1 cellular context compared by ENCODE assay signal in the genomic region with DNA sequence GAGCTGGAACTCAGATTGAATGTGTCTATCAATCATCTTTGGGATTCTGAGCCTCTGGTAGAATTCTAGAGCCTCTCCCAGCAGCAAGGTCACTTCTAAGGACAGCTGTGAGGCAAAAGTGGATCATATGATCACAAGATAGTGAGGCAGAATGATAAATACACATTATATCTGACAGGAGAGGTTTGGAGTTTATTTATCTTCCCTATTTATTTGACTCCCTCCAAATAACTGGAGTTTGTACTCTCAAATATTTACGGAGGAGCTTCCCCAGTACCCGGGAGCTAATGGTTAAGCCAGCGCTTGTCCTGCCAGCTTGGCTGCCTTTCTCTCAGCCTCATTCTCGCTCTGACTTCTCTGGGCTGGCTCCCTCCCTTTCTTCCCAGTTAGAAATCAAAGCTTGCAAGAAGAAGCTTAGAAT.
TF ChIP-seq lines count a peak whose summit lies in the region.

No MANE protein-coding gene starts in this region.

TF ChIP-seq in HepG2, 621 proteins besides CTCF, POLR2A, EP300 and RAD21 (continued from another document and continues in another):
- TF ChIP-seq HBP1 (CRISPR knock-in tag; IDR thresholded peaks at IDR 0.05; ENCODE audit: low read depth): 0 out of 2 replicates have a peak, but pooled peaks have one; percentile 13
- TF ChIP-seq CHD2 (IDR thresholded peaks at IDR 0.05; ENCODE audit: low read depth, low read length): no peak
- no peak for TF ChIP-seq SMAD3 (CRISPR knock-in tag; IDR thresholded peaks at IDR 0.05)
- TF ChIP-seq SALL2 (CRISPR knock-in tag; IDR thresholded peaks at IDR 0.05): no peak
- TF ChIP-seq, protein P1, sequence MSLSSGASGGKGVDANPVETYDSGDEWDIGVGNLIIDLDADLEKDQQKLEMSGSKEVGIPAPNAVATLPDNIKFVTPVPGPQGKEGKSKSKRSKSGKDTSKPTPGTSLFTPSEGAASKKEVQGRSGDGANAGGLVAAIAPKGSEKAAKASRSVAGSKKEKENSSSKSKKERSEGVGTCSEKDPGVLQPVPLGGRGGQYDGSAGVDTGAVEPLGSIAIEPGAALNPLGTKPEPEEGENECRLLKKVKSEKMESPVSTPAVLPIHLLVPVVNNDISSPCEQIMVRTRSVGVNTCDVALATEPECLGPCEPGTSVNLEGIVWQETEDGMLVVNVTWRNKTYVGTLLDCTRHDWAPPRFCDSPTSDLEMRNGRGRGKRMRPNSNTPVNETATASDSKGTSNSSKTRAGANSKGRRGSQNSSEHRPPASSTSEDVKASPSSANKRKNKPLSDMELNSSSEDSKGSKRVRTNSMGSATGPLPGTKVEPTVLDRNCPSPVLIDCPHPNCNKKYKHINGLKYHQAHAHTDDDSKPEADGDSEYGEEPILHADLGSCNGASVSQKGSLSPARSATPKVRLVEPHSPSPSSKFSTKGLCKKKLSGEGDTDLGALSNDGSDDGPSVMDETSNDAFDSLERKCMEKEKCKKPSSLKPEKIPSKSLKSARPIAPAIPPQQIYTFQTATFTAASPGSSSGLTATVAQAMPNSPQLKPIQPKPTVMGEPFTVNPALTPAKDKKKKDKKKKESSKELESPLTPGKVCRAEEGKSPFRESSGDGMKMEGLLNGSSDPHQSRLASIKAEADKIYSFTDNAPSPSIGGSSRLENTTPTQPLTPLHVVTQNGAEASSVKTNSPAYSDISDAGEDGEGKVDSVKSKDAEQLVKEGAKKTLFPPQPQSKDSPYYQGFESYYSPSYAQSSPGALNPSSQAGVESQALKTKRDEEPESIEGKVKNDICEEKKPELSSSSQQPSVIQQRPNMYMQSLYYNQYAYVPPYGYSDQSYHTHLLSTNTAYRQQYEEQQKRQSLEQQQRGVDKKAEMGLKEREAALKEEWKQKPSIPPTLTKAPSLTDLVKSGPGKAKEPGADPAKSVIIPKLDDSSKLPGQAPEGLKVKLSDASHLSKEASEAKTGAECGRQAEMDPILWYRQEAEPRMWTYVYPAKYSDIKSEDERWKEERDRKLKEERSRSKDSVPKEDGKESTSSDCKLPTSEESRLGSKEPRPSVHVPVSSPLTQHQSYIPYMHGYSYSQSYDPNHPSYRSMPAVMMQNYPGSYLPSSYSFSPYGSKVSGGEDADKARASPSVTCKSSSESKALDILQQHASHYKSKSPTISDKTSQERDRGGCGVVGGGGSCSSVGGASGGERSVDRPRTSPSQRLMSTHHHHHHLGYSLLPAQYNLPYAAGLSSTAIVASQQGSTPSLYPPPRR (CRISPR knock-in tag; IDR thresholded peaks at IDR 0.05; ENCODE audit: borderline replicate concordance): peak; percentile 96
- TF ChIP-seq ZNF773 (CRISPR knock-in tag; IDR thresholded peaks at IDR 0.05; ENCODE audit: borderline replicate concordance): no peak
- TF ChIP-seq SIX4 (CRISPR knock-in tag; IDR thresholded peaks at IDR 0.05): no peak
- TF ChIP-seq ZNF350 (CRISPR knock-in tag; IDR thresholded peaks at IDR 0.05; ENCODE audit: borderline replicate concordance, low read depth): no peak
- TF ChIP-seq E2F1 (CRISPR knock-in tag; IDR thresholded peaks at IDR 0.05): no peak
- no peak for TF ChIP-seq ZNF678 (CRISPR knock-in tag; IDR thresholded peaks at IDR 0.05)
- no peak for TF ChIP-seq ZNF30 (CRISPR knock-in tag; IDR thresholded peaks at IDR 0.05)
- TF ChIP-seq ZNF782 (CRISPR knock-in tag; IDR thresholded peaks at IDR 0.05; ENCODE audit: borderline replicate concordance): no peak
- TF ChIP-seq PHF8 (CRISPR knock-in tag; IDR thresholded peaks at IDR 0.05): no peak
- TF ChIP-seq POLR2AphosphoS2 (IDR thresholded peaks at IDR 0.05; ENCODE audit: low read depth, low read length): no peak
- TF ChIP-seq NRL (CRISPR knock-in tag; IDR thresholded peaks at IDR 0.05; ENCODE audit: borderline replicate concordance): no peak
- peak; percentile 49; the same call in 1 of the 2 replicates for TF ChIP-seq ZNF264 (CRISPR knock-in tag; IDR thresholded peaks at IDR 0.05)
- TF ChIP-seq ZNF672 (CRISPR knock-in tag; IDR thresholded peaks at IDR 0.05): no peak
- no peak for TF ChIP-seq MTERF4 (CRISPR knock-in tag; IDR thresholded peaks at IDR 0.05)
- TF ChIP-seq ELF1 (CRISPR knock-in tag; IDR thresholded peaks at IDR 0.05): no peak
- TF ChIP-seq AKNA (CRISPR knock-in tag; IDR thresholded peaks at IDR 0.05; ENCODE audit: borderline replicate concordance): no peak
- TF ChIP-seq ZBED4 (CRISPR knock-in tag; IDR thresholded peaks at IDR 0.05; ENCODE audit: borderline replicate concordance): 0 out of 2 replicates have a peak, but pooled peaks have one; percentile 28
- TF ChIP-seq, protein P2, sequence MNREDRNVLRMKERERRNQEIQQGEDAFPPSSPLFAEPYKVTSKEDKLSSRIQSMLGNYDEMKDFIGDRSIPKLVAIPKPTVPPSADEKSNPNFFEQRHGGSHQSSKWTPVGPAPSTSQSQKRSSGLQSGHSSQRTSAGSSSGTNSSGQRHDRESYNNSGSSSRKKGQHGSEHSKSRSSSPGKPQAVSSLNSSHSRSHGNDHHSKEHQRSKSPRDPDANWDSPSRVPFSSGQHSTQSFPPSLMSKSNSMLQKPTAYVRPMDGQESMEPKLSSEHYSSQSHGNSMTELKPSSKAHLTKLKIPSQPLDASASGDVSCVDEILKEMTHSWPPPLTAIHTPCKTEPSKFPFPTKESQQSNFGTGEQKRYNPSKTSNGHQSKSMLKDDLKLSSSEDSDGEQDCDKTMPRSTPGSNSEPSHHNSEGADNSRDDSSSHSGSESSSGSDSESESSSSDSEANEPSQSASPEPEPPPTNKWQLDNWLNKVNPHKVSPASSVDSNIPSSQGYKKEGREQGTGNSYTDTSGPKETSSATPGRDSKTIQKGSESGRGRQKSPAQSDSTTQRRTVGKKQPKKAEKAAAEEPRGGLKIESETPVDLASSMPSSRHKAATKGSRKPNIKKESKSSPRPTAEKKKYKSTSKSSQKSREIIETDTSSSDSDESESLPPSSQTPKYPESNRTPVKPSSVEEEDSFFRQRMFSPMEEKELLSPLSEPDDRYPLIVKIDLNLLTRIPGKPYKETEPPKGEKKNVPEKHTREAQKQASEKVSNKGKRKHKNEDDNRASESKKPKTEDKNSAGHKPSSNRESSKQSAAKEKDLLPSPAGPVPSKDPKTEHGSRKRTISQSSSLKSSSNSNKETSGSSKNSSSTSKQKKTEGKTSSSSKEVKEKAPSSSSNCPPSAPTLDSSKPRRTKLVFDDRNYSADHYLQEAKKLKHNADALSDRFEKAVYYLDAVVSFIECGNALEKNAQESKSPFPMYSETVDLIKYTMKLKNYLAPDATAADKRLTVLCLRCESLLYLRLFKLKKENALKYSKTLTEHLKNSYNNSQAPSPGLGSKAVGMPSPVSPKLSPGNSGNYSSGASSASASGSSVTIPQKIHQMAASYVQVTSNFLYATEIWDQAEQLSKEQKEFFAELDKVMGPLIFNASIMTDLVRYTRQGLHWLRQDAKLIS (CRISPR knock-in tag; IDR thresholded peaks at IDR 0.05): no peak
- no peak for TF ChIP-seq PREB (CRISPR knock-in tag; IDR thresholded peaks at IDR 0.05)
- TF ChIP-seq, protein P3, sequence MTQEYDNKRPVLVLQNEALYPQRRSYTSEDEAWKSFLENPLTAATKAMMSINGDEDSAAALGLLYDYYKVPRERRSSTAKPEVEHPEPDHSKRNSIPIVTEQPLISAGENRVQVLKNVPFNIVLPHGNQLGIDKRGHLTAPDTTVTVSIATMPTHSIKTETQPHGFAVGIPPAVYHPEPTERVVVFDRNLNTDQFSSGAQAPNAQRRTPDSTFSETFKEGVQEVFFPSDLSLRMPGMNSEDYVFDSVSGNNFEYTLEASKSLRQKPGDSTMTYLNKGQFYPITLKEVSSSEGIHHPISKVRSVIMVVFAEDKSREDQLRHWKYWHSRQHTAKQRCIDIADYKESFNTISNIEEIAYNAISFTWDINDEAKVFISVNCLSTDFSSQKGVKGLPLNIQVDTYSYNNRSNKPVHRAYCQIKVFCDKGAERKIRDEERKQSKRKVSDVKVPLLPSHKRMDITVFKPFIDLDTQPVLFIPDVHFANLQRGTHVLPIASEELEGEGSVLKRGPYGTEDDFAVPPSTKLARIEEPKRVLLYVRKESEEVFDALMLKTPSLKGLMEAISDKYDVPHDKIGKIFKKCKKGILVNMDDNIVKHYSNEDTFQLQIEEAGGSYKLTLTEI (CRISPR knock-in tag; conservative IDR thresholded peaks at IDR 0.05): no peak
